Comparison of ENCODE assay signal across 26 cellular contexts in the genomic region with DNA sequence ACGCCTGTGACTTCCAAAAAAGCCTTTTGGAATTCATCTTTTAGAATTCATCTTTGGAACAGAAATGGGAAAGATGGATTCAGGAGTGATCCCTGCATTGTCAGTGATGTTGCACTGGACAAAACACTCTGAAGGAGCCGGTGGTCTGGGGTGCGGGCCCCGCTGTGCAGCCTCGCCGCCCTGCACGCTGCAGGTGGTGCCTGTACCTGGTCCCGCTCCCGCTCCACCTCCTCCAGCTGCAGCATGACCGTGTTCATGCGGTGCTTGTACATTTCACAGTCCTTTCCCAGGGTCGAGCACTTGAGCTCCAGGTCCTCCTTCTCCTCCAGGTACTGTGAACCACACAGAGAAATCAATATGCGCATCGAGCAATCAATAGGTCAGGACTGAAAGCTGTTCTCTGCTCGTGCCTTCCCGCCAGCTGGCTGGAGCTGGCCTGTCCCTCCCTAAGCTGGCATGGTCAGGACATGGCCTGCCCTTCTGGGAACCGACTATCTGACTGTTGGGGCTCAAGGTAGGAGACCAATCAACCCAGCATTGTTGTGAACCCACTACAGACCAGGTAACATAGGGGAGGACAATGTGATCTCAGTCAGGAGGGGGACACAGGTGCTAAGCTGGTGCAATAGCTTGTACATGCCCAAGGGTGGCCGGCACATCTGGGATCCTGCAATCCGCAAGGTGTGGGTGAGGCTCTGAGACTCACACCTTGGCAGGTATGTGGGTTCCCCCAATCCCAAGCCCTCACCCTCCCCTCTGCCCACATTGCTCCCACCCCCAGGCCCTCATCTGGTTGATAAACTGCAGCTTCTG.
DNase-seq lines count a peak whose midpoint lies in the region; ATAC-seq and TF ChIP-seq lines count a peak whose summit lies in the region.
"Had no signal": no experiment of that assay in that cellular context is flagged by ENCODE, and none has a peak within 500 bp of the region (broad histone marks: within the 10 kb centered on the region; RNA-seq: fewer than 3 reads in every experiment).

No MANE protein-coding gene starts in this region.

- TF ChIP-seq POLR2A in GM19193 (IDR thresholded peaks at IDR 0.05; ENCODE audit: extremely low read depth, insufficient read depth, insufficient read length): peak; percentile 17

- H3K9me3 Mint-ChIP-seq in activated T-helper 17 cell treated with anti-CD3 and anti-CD28 coated beads, Interleukin-2, amount 50 U/mL, for 72 hours: no peaks in the 10 kb centered on the region
- H3K9me3 Mint-ChIP-seq in T-helper 2 cell treated with Interferon-gamma antibody and Interleukin-4, amounts not matched to agents 5 μg/mL and 100 μg/mL, for 36 hours: no peaks in the 10 kb centered on the region
- H3K9me3 Mint-ChIP-seq: CD4-positive, CD25-positive, alpha-beta regulatory T cell; stimulated activated naive CD8-positive, alpha-beta T cell treated with anti-CD3 and anti-CD28 coated beads, Interleukin-15, amount 100 ng/mL, for 72 hours had no signal

- no peak for ATAC-seq in activated T-helper 17 cell treated with anti-CD3 and anti-CD28 coated beads, Interleukin-2, amount 50 U/mL, for 72 hours (replicated peaks)
- ATAC-seq in HG02571 (IDR thresholded peaks at IDR 0.05; ENCODE audit: unreplicated experiment): no peak
- ATAC-seq: esophagus mucosa; HCT116; stimulated activated naive CD8-positive, alpha-beta T cell treated with anti-CD3 and anti-CD28 coated beads, Interleukin-15, amount 100 ng/mL, for 72 hours had no signal

- no peak overlapping the region for H3K27ac ChIP-seq in dorsolateral prefrontal cortex
- H3K27ac ChIP-seq: neutrophil, transverse colon had no signal

- H3K36me3 Mint-ChIP-seq in activated T-helper 17 cell treated with anti-CD3 and anti-CD28 coated beads, Interleukin-2, amount 50 U/mL, for 72 hours (ENCODE audit: low read depth): peaks cover 94% of the 10 kb centered on the region
- H3K36me3 Mint-ChIP-seq in T-helper 2 cell treated with Interferon-gamma antibody and Interleukin-4, amounts not matched to agents 5 μg/mL and 100 μg/mL, for 36 hours (ENCODE audit: low read depth): peaks cover 61% of the 10 kb centered on the region

- peaks cover 5% of the 10 kb centered on the region for H3K4me1 Mint-ChIP-seq in activated T-helper 17 cell treated with anti-CD3 and anti-CD28 coated beads, Interleukin-2, amount 50 U/mL, for 72 hours
- no peaks in the 10 kb centered on the region for H3K4me1 Mint-ChIP-seq in T-helper 2 cell treated with Interferon-gamma antibody and Interleukin-4, amounts not matched to agents 5 μg/mL and 100 μg/mL, for 36 hours (ENCODE audit: low read depth)

- no peaks in the 10 kb centered on the region for H3K27me3 ChIP-seq in H7 (ENCODE audit: control insufficient read depth, insufficient read depth, low read length)
- peaks cover 0 to 35% (median 0%) of the 10 kb centered on the region in 45 donors for H3K27me3 ChIP-seq in dorsolateral prefrontal cortex
- H3K27me3 ChIP-seq: transverse colon had no signal

- no peaks in the 10 kb centered on the region for H3K27me3 Mint-ChIP-seq in activated T-helper 17 cell treated with anti-CD3 and anti-CD28 coated beads, Interleukin-2, amount 50 U/mL, for 72 hours
- no peaks in the 10 kb centered on the region for H3K27me3 Mint-ChIP-seq in T-helper 2 cell treated with Interferon-gamma antibody and Interleukin-4, amounts not matched to agents 5 μg/mL and 100 μg/mL, for 36 hours (ENCODE audit: low read depth)
- H3K27me3 Mint-ChIP-seq: CD4-positive, CD25-positive, alpha-beta regulatory T cell; stimulated activated naive CD8-positive, alpha-beta T cell treated with anti-CD3 and anti-CD28 coated beads, Interleukin-15, amount 100 ng/mL, for 72 hours had no signal

- H3K4me3 ChIP-seq in H7 (ENCODE audit: insufficient read depth, low read depth, low read length): no peak overlapping the region
- H3K4me3 ChIP-seq in dorsolateral prefrontal cortex: no peak overlapping the region
- H3K4me3 ChIP-seq: transverse colon had no signal

- intact Hi-C loops in dorsolateral prefrontal cortex (cut with DNase I): no loop called here

- H3K36me3 ChIP-seq in H7 (replicated peaks; ENCODE audit: control insufficient read depth, insufficient read depth, low read length): peaks cover 5% of the 10 kb centered on the region
- H3K36me3 ChIP-seq: neutrophil, transverse colon had no signal

- H3K27ac Mint-ChIP-seq in activated T-helper 17 cell treated with anti-CD3 and anti-CD28 coated beads, Interleukin-2, amount 50 U/mL, for 72 hours: no peak overlapping the region
- H3K27ac Mint-ChIP-seq in T-helper 2 cell treated with Interferon-gamma antibody and Interleukin-4, amounts not matched to agents 5 μg/mL and 100 μg/mL, for 36 hours: no peak overlapping the region

- TF ChIP-seq CTCF in dorsolateral prefrontal cortex (IDR thresholded peaks at IDR 0.05 in 54 of 56, conservative IDR thresholded peaks at IDR 0.05 in 2 of 56; ENCODE audit: low read depth in 1 of 56, partially characterized antibody in 56 of 56): no peak

- DNase-seq in H7 (peak; percentile 51), dorsolateral prefrontal cortex (peak in 6 of 10 donors; percentile 10 to 25 (median 20)), mucosa of gallbladder (ENCODE audit: low spot score) (peak; percentile 68), NK-92 (lab: John Stamatoyannopoulos, UW; ENCODE audit: unreplicated experiment) (no peak)
- DNase-seq in T-helper 2 cell treated with Interferon-gamma antibody and Interleukin-4, amounts not matched to agents 5 μg/mL and 100 μg/mL, for 36 hours (ENCODE audit: low spot score): no peak
- DNase-seq: activated CD4-positive, CD25-positive, alpha-beta regulatory T cell treated with anti-CD3 and anti-CD28 coated beads, Interleukin-2, amount 50 U/mL, for 72 hours; activated gamma-delta T cell; anterior cingulate cortex; CD4-positive, CD25-positive, alpha-beta regulatory T cell; effector memory CD4-positive, alpha-beta T cell; EL; foreskin melanocyte; hippocampal formation; KG1; NCI-H1436; NCI-H2171; NCI-H524 treated with DMSO at 0.1 percent for 48 hours; stimulated activated CD4-positive, alpha-beta T cell treated with anti-CD3 and anti-CD28 coated beads, Interleukin-12 subunit alpha, Interleukin-12 subunit beta, amount 100 ng/mL, for 4 hours; stimulated activated naive CD8-positive, alpha-beta T cell treated with anti-CD3 and anti-CD28 coated beads, Interleukin-15, amount 100 ng/mL, for 72 hours; transverse colon had no signal

- H3K4me3 Mint-ChIP-seq in activated T-helper 17 cell treated with anti-CD3 and anti-CD28 coated beads, Interleukin-2, amount 50 U/mL, for 72 hours: no peak overlapping the region
- no peak overlapping the region for H3K4me3 Mint-ChIP-seq in T-helper 2 cell treated with Interferon-gamma antibody and Interleukin-4, amounts not matched to agents 5 μg/mL and 100 μg/mL, for 36 hours
- H3K4me3 Mint-ChIP-seq: stimulated activated naive CD8-positive, alpha-beta T cell treated with anti-CD3 and anti-CD28 coated beads, Interleukin-15, amount 100 ng/mL, for 72 hours had no signal

Comparison
In these comparisons a context has a peak if more than half of its experiments do, and no peak if none do; other contexts are left out.
1. DNase-seq: peak in H7 (single experiment), dorsolateral prefrontal cortex (6 of 10) and mucosa of gallbladder (single experiment); none in NK-92 (single experiment) and T-helper 2 cell treated with Interferon-gamma antibody and Interleukin-4, amounts not matched to agents 5 μg/mL and 100 μg/mL, for 36 hours (single experiment).